ENCODE assay signal across 13 cellular contexts in genomic region chr5:162768962-162769464, GRCh38.
"Had no signal": no experiment of that assay in that cellular context is flagged by ENCODE, and none has a peak within 500 bp of the region (broad histone marks: within the 10 kb centered on the region; RNA-seq: fewer than 3 reads in every experiment).

No MANE protein-coding gene starts in this region.

- H3K4me1 ChIP-seq: esophagus squamous epithelium, psoas muscle, suprapubic skin had no signal

- H3K9me3 Mint-ChIP-seq: type B pancreatic cell had no signal

- H3K4me3 Mint-ChIP-seq: activated CD4-positive, alpha-beta memory T cell treated with anti-CD3 and anti-CD28 coated beads for 36 hours; naive thymus-derived CD8-positive, alpha-beta T cell; type B pancreatic cell had no signal

- H3K4me3 ChIP-seq: esophagus squamous epithelium, mucosa of descending colon, psoas muscle, suprapubic skin had no signal

- DNase-seq: activated CD4-positive, alpha-beta memory T cell treated with anti-CD3 and anti-CD28 coated beads for 36 hours; activated naive CD4-positive, alpha-beta T cell treated with Interleukin-2 at 50 U/mL for 16 hours; esophagus squamous epithelium; foreskin fibroblast; mammary epithelial cell; mucosa of descending colon; naive thymus-derived CD8-positive, alpha-beta T cell; psoas muscle; stimulated activated CD4-positive, alpha-beta T cell treated with anti-CD3 and anti-CD28 coated beads, Interleukin-2, amount 100 ng/mL, for 48 hours; stimulated activated naive CD4-positive, alpha-beta T cell treated with Interleukin-2 at 50 U/mL for 16 hours had no signal

- H3K27me3 Mint-ChIP-seq: activated CD4-positive, alpha-beta memory T cell treated with anti-CD3 and anti-CD28 coated beads for 36 hours; naive thymus-derived CD8-positive, alpha-beta T cell; type B pancreatic cell had no signal

- H3K36me3 ChIP-seq: esophagus squamous epithelium, suprapubic skin had no signal

- H3K27ac ChIP-seq: esophagus squamous epithelium, psoas muscle, suprapubic skin had no signal

- H3K27me3 ChIP-seq: esophagus squamous epithelium, suprapubic skin had no signal

- H3K9me3 ChIP-seq: esophagus squamous epithelium, mucosa of descending colon, psoas muscle, suprapubic skin had no signal

- H3K36me3 Mint-ChIP-seq: activated CD4-positive, alpha-beta memory T cell treated with anti-CD3 and anti-CD28 coated beads for 36 hours; naive thymus-derived CD8-positive, alpha-beta T cell; type B pancreatic cell had no signal

- H3K4me1 Mint-ChIP-seq: naive thymus-derived CD8-positive, alpha-beta T cell had no signal

- H3K27ac Mint-ChIP-seq: activated CD4-positive, alpha-beta memory T cell treated with anti-CD3 and anti-CD28 coated beads for 36 hours; naive thymus-derived CD8-positive, alpha-beta T cell; type B pancreatic cell had no signal

- ATAC-seq: left lobe of liver; mucosa of descending colon; naive thymus-derived CD8-positive, alpha-beta T cell; psoas muscle had no signal
